ENCODE assay signal across 8 cellular contexts in genomic region chr17:78497115-78497540, GRCh38.
DNase-seq lines count a peak whose midpoint lies in the region; ATAC-seq and FAIRE-seq lines count a peak whose summit lies in the region.

No MANE protein-coding gene starts in this region.

- DNase-seq in DMS79 treated with DMSO at 0.1 percent for 48 hours (lab: John Stamatoyannopoulos, UW) = peak; percentile 59
- peak; percentile 75 for DNase-seq in M059J (ENCODE audit: low read depth)
- DNase-seq in RCC 7860 (ENCODE audit: low spot score) = peak; percentile 75
- DNase-seq in activated effector memory CD4-positive, alpha-beta T cell treated with anti-CD3 and anti-CD28 coated beads, Interleukin-2, amount 50 U/mL, for 16 hours = peak; percentile 79
- DNase-seq in frontal cortex (ENCODE audit: low spot score in 2 of 2) = peak; percentile 78 to 94
- DNase-seq in occipital lobe (lab: John Stamatoyannopoulos, UW) = peak; percentile 75
- DNase-seq in ureter (ENCODE audit: low spot score) = peak; percentile 73

- no peak for FAIRE-seq in RCC 7860 (lab: Jason Lieb, UNC)
- no peak for FAIRE-seq in frontal cortex (lab: Jason Lieb, UNC)

- no peak for ATAC-seq in HG03460 (IDR thresholded peaks at IDR 0.05; ENCODE audit: unreplicated experiment)
